ENCODE assay signal across 9 cellular contexts in the genomic region with DNA sequence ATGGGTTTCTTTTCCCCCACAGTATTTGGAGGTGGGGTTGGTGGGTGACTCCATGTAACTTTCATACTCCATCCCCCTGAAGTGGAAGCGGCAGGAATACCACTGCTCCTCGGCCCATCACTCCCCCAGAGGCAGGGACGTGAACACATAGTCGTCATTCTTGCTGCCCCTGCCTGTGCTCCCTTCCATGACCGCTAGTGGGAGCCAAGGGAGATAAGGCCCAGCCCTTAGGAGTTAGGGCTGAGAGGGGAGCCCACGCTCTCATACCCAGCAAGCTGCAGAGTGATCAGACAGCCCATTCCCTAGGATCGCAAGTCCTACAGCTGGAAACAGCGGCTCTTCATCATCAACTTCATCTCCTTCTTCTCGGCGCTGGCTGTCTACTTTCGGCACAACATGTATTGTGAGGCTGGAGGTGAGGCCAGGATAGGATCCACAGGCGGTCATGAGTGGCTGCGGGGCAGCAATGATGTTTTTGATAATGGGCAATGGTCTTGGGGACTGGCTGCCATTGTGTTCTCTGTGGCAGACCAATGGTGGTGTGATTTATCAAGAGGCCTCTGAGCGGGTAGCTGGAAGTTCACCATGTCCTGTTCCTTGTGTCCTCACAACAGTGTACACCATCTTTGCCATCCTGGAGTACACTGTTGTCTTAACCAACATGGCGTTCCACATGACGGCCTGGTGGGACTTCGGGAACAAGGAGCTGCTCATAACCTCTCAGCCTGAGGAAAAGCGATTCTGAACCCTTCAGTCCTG. TPM values are rescaled to one million over a fixed set of nuclear protein-coding genes. Genes with fewer than 3 reads are reported as not detected.
A peak's percentile ranks its signal among the peaks of the same experiment; 100 is the strongest.
DNase-seq lines count a peak whose midpoint lies in the region; ATAC-seq and TF ChIP-seq lines count a peak whose summit lies in the region.
"Had no signal": no experiment of that assay in that cellular context is flagged by ENCODE, and none has a peak within 500 bp of the region (broad histone marks: within the 10 kb centered on the region; RNA-seq: fewer than 3 reads in every experiment).

No MANE protein-coding gene starts in this region.

- no peaks in the 10 kb centered on the region for H3K27me3 ChIP-seq in CD4-positive, alpha-beta T cell (ENCODE audit: control insufficient read depth, insufficient read depth, low read length)

- POLR2A ChIA-PET in CD4-positive, alpha-beta T cell (lab: Charles Lee): interaction anchor here (1.0 to 1.7 kb wide), 6 partner anchors 13 to 35 kb away, joined by 3 to 15 read pairs (median 6); partner anchors contain the start of gene RHOG
- POLR2A ChIA-PET in T-cell (lab: Charles Lee): interaction anchor here (0.6 to 1.0 kb wide), 5 partner anchors 13 to 855 kb away, joined by 3 to 9 read pairs (median 5); no protein-coding TSS in a partner anchor

- no peak overlapping the region for H3K4me3 Mint-ChIP-seq in CD4-positive, alpha-beta T cell
- no peak overlapping the region for H3K4me3 Mint-ChIP-seq in T-cell
- H3K4me3 Mint-ChIP-seq in activated naive CD8-positive, alpha-beta T cell treated with anti-CD3 and anti-CD28 coated beads, Interleukin-2, amount 50 U/mL, for 24 hours: no peak overlapping the region

- no peaks in the 10 kb centered on the region for H3K27me3 Mint-ChIP-seq in CD4-positive, alpha-beta T cell
- no peaks in the 10 kb centered on the region for H3K27me3 Mint-ChIP-seq in T-cell
- no peaks in the 10 kb centered on the region for H3K27me3 Mint-ChIP-seq in activated naive CD8-positive, alpha-beta T cell treated with anti-CD3 and anti-CD28 coated beads, Interleukin-2, amount 50 U/mL, for 24 hours

- H3K9me3 ChIP-seq in CD4-positive, alpha-beta T cell (ENCODE audit: control insufficient read depth, low read length): no peaks in the 10 kb centered on the region

- H3K4me1 Mint-ChIP-seq in CD4-positive, alpha-beta T cell (ENCODE audit: low read depth): peaks cover 38% of the 10 kb centered on the region
- peaks cover 38 to 48% (median 41%) of the 10 kb centered on the region in 3 donors for H3K4me1 Mint-ChIP-seq in T-cell
- H3K4me1 Mint-ChIP-seq in activated naive CD8-positive, alpha-beta T cell treated with anti-CD3 and anti-CD28 coated beads, Interleukin-2, amount 50 U/mL, for 24 hours: peaks cover 27% of the 10 kb centered on the region

- peak; percentile 100 for ATAC-seq in CD4-positive, alpha-beta T cell (ENCODE audit: poor library complexity)
- ATAC-seq in GM19351 (IDR thresholded peaks at IDR 0.05; ENCODE audit: unreplicated experiment): peak; percentile 90
- peak; percentile 79 for ATAC-seq in HG03460 (IDR thresholded peaks at IDR 0.05; ENCODE audit: unreplicated experiment)
- ATAC-seq in T-cell (replicated peaks in 1 of 4): peak; percentile 89 to 94 (median 92)
- ATAC-seq in activated naive CD8-positive, alpha-beta T cell treated with anti-CD3 and anti-CD28 coated beads, Interleukin-2, amount 50 U/mL, for 24 hours: peak; percentile 87

- DNase-seq in CD4-positive, alpha-beta T cell: peak; percentile 69 to 82 (median 80)
- DNase-seq in T-cell (peak; percentile 65 to 87 (median 80)), iPS-NIHi7 (ENCODE audit: extremely low spot score) (peak; percentile 94), NCI-H774 (lab: John Stamatoyannopoulos, UW) (no peak)
- DNase-seq in activated naive CD8-positive, alpha-beta T cell treated with anti-CD3 and anti-CD28 coated beads, Interleukin-2, amount 50 U/mL, for 24 hours: peak; percentile 85
- peak; percentile 83 for DNase-seq in stimulated activated CD4-positive, alpha-beta T cell treated with anti-CD3 and anti-CD28 coated beads, Interleukin-4, amount 100 ng/mL, for 24 hours

- peaks cover 52% of the 10 kb centered on the region for H3K36me3 Mint-ChIP-seq in CD4-positive, alpha-beta T cell (ENCODE audit: low read depth)
- H3K36me3 Mint-ChIP-seq in T-cell: peaks cover 16% of the 10 kb centered on the region
- H3K36me3 Mint-ChIP-seq in activated naive CD8-positive, alpha-beta T cell treated with anti-CD3 and anti-CD28 coated beads, Interleukin-2, amount 50 U/mL, for 24 hours (ENCODE audit: low read depth): peaks cover 45% of the 10 kb centered on the region

- no peaks in the 10 kb centered on the region for H3K9me3 Mint-ChIP-seq in CD4-positive, alpha-beta T cell
- no peaks in the 10 kb centered on the region for H3K9me3 Mint-ChIP-seq in T-cell
- no peaks in the 10 kb centered on the region for H3K9me3 Mint-ChIP-seq in activated naive CD8-positive, alpha-beta T cell treated with anti-CD3 and anti-CD28 coated beads, Interleukin-2, amount 50 U/mL, for 24 hours

- peak overlapping the region; percentile 77 for H3K27ac Mint-ChIP-seq in CD4-positive, alpha-beta T cell
- peak overlapping the region; percentile 83 to 88 for H3K27ac Mint-ChIP-seq in T-cell
- H3K27ac Mint-ChIP-seq in activated naive CD8-positive, alpha-beta T cell treated with anti-CD3 and anti-CD28 coated beads, Interleukin-2, amount 50 U/mL, for 24 hours: peak overlapping the region; percentile 77

- intact Hi-C loops in CD4-positive, alpha-beta T cell (cut with DNase I, micrococcal nuclease): loop anchor here (1.0 to 2.0 kb wide), 3 partner anchors 14 to 243 kb away; no protein-coding TSS in a partner anchor

- H3K27ac ChIP-seq in CD4-positive, alpha-beta T cell (ENCODE audit: low read depth, low read length): no peak overlapping the region
- H3K27ac ChIP-seq: VCaP had no signal

- TF ChIP-seq CTCF in CD4-positive, alpha-beta T cell (IDR thresholded peaks at IDR 0.05): peak; percentile 75

- CTCF ChIA-PET in CD4-positive, alpha-beta T cell (lab: Charles Lee): interaction anchor here (0.7 to 2.1 kb wide), 10 partner anchors 9 to 248 kb away, joined by 3 to 10 read pairs (median 4); partner anchors contain the start of genes RHOG and STIM1
- CTCF ChIA-PET in T-cell (lab: Charles Lee): interaction anchor here (0.6 to 2.4 kb wide), 13 partner anchors 10 to 248 kb away, joined by 3 to 13 read pairs (median 4); partner anchors contain the start of genes RHOG (in 1 of the 2) and STIM1 (in 1 of the 2)

RNA-seq across cellular contexts. Expression of gene RHOG, which starts 15.9 kb away (rescaled TPM):
- total RNA-seq in CD4-positive, alpha-beta T cell: 100 to 1,000 TPM; 101 to 106 TPM
- 100 to 1,000 TPM in 4 of 5 donors, 10 to 100 TPM in 1; 88.1 to 108 (median 106) TPM for total RNA-seq in T-cell

RNA-seq across cellular contexts. Expression of gene PGAP2, which starts 16.5 kb away (rescaled TPM):
- total RNA-seq in CD4-positive, alpha-beta T cell: 10 to 100 TPM; 20.9 to 23.6 TPM
- 10 to 100 TPM; 22.5 to 28.2 (median 24.6) TPM for total RNA-seq in T-cell

RNA-seq across cellular contexts. Expression of gene NUP98, which starts 27.5 kb away (rescaled TPM):
- 100 to 1,000 TPM; 161 to 186 TPM for total RNA-seq in CD4-positive, alpha-beta T cell
- 100 to 1,000 TPM in 3 of 5 donors, 10 to 100 TPM in 2; 89.1 to 105 (median 102) TPM for total RNA-seq in T-cell

RNA-seq across cellular contexts. Expression of gene STIM1, which starts 30.6 kb away (rescaled TPM):
- 10 to 100 TPM; 89.0 to 94.9 TPM for total RNA-seq in CD4-positive, alpha-beta T cell
- total RNA-seq in T-cell: 100 to 1,000 TPM in 2 of 5 donors, 10 to 100 TPM in 3; 87.6 to 139 (median 94.5) TPM
